Comparison of ENCODE assay signal across 19 cellular contexts in the genomic region with DNA sequence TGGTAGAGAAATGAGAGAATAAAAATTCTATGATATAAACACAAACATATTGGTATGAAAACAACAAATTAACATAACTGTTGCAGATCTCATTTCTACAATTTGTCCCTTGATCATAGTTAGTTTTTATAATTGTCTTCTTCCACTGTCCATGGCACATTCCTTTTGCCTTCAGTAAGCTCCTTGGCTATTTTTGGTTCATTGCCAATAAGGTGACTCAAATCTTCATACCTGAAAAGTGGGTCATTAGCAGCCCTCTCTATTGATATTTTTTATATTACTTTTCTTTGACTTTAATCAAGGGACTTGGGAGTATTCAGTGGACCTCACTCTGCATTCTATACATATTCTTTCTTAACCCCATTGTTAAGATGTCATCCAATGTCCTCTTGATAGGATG.
DNase-seq lines count a peak whose midpoint lies in the region; ATAC-seq, FAIRE-seq and TF ChIP-seq lines count a peak whose summit lies in the region.
"Had no signal": no experiment of that assay in that cellular context is flagged by ENCODE, and none has a peak within 500 bp of the region (broad histone marks: within the 10 kb centered on the region; RNA-seq: fewer than 3 reads in every experiment).

No MANE protein-coding gene starts in this region.

- no peak for ATAC-seq in stimulated activated naive CD8-positive, alpha-beta T cell treated with anti-CD3 and anti-CD28 coated beads, Interleukin-15, Interleukin-2, amounts not matched to agents 100 U/mL and 50 U/mL, for 24 hours
- ATAC-seq in activated T-cell treated with anti-CD3 and anti-CD28 coated beads, Interleukin-2, amount 50 U/mL, for 4 hours = no peak
- ATAC-seq: HepG2 had no signal

- peak; percentile 19 for DNase-seq in Caki2 (ENCODE audit: low read depth)
- DNase-seq in LoVo (ENCODE audit: low spot score) = peak; percentile 2
- DNase-seq in bronchial epithelial cell (ENCODE audit: low read depth) = peak; percentile 55
- peak; percentile 91 for DNase-seq in kidney tubule cell (ENCODE audit: low spot score)
- no peak for DNase-seq in stimulated activated naive CD8-positive, alpha-beta T cell treated with anti-CD3 and anti-CD28 coated beads, Interleukin-15, Interleukin-2, amounts not matched to agents 100 U/mL and 50 U/mL, for 24 hours
- DNase-seq in activated T-cell treated with anti-CD3 and anti-CD28 coated beads, Interleukin-2, amount 50 U/mL, for 4 hours = no peak
- no peak for DNase-seq in H4 (ENCODE audit: low spot score)
- DNase-seq: CD8-positive, alpha-beta memory T cell; HFFc6; MM.1S; NCI-H1105 treated with DMSO at 0.1 percent for 48 hours; NCI-H187; NCI-H446; NCI-H69; RPMI8226 had no signal

- no peaks in the 10 kb centered on the region for H3K27me3 Mint-ChIP-seq in activated T-cell treated with anti-CD3 and anti-CD28 coated beads, Interleukin-2, amount 50 U/mL, for 4 hours (ENCODE audit: low read depth)
- H3K27me3 Mint-ChIP-seq: CD8-positive, alpha-beta memory T cell had no signal

- H3K4me3 Mint-ChIP-seq in activated T-cell treated with anti-CD3 and anti-CD28 coated beads, Interleukin-2, amount 50 U/mL, for 4 hours = no peak overlapping the region
- H3K4me3 Mint-ChIP-seq: CD8-positive, alpha-beta memory T cell; HFFc6 had no signal

- H3K9me3 Mint-ChIP-seq in activated T-cell treated with anti-CD3 and anti-CD28 coated beads, Interleukin-2, amount 50 U/mL, for 4 hours = peaks cover 16% of the 10 kb centered on the region

- H3K4me3 ChIP-seq in bronchial epithelial cell (ENCODE audit: low read depth, low read length) = no peak overlapping the region
- H3K4me3 ChIP-seq: BLaER1 treated with 17β-estradiol and CSF1 and Interleukin-3, amounts not matched to agents 10 nM and 100 nM had no signal

- no peaks in the 10 kb centered on the region for H3K36me3 Mint-ChIP-seq in activated T-cell treated with anti-CD3 and anti-CD28 coated beads, Interleukin-2, amount 50 U/mL, for 4 hours (ENCODE audit: insufficient read depth)
- H3K36me3 Mint-ChIP-seq: CD8-positive, alpha-beta memory T cell had no signal

- FAIRE-seq in bronchial epithelial cell (lab: Jason Lieb, UNC) = no peak
- FAIRE-seq: A204.1, H54, HepG2 had no signal

- in situ Hi-C loops in Caki2 (cut with HindIII; ENCODE audit: low pct_unique_long_range_greater_than_20kb, low sequenced_read_pairs) = no loop called here

- TF ChIP-seq CTCF in bronchial epithelial cell (IDR thresholded peaks at IDR 0.05; ENCODE audit: insufficient read depth, low read length, severe bottlenecking) = no peak

- H3K4me1 Mint-ChIP-seq in activated T-cell treated with anti-CD3 and anti-CD28 coated beads, Interleukin-2, amount 50 U/mL, for 4 hours (ENCODE audit: low read depth) = no peaks in the 10 kb centered on the region
- H3K4me1 Mint-ChIP-seq: CD8-positive, alpha-beta memory T cell had no signal

- H3K27me3 ChIP-seq in bronchial epithelial cell (ENCODE audit: control insufficient read depth, insufficient read depth, low read length) = no peaks in the 10 kb centered on the region
- H3K27me3 ChIP-seq: BLaER1 treated with 17β-estradiol and CSF1 and Interleukin-3, amounts not matched to agents 10 nM and 100 nM had no signal

- no peaks in the 10 kb centered on the region for H3K36me3 ChIP-seq in bronchial epithelial cell (ENCODE audit: control insufficient read depth, insufficient read depth, low read length)
- H3K36me3 ChIP-seq: BLaER1 treated with 17β-estradiol and CSF1 and Interleukin-3, amounts not matched to agents 10 nM and 100 nM had no signal

Comparison
In these comparisons a context has a peak if more than half of its experiments do, and no peak if none do; other contexts are left out.
1. DNase-seq: peak in Caki2 (single experiment), LoVo (single experiment), bronchial epithelial cell (single experiment) and kidney tubule cell (single experiment); none in stimulated activated naive CD8-positive, alpha-beta T cell treated with anti-CD3 and anti-CD28 coated beads, Interleukin-15, Interleukin-2, amounts not matched to agents 100 U/mL and 50 U/mL, for 24 hours (single experiment), activated T-cell treated with anti-CD3 and anti-CD28 coated beads, Interleukin-2, amount 50 U/mL, for 4 hours (single experiment) and H4 (single experiment).